ENCODE assay signal across 14 cellular contexts in the genomic region with DNA sequence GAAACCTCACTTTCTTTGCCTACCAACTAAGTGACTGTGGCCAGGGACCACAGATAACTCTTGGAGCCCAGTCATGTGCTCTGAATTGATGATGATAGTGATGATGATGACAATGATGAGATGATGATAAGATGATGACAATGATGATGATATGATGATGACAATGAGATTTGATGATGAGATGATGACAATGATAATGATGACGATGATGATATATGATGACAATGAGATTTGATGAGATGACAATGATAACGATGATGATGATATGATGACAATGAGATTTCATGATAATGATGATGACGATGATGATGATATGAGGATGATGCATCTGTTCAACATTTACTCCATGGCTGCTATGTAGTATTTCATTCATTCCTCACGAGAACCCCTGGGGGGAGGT.
DNase-seq lines count a peak whose midpoint lies in the region; ATAC-seq, FAIRE-seq and TF ChIP-seq lines count a peak whose summit lies in the region.
"Had no signal": no experiment of that assay in that cellular context is flagged by ENCODE, and none has a peak within 500 bp of the region (broad histone marks: within the 10 kb centered on the region; RNA-seq: fewer than 3 reads in every experiment).

No MANE protein-coding gene starts in this region.

- CTCF ChIA-PET in HepG2 (lab: Yijun Ruan, JAX; ENCODE audit: low intra/inter-chr PET ratio, low total read pairs): no interaction called here
- CTCF ChIA-PET in HEK293T (lab: Yijun Ruan, JAX): no interaction called here
- CTCF ChIA-PET in K562 (lab: Yijun Ruan, JAX; ENCODE audit: low intra/inter-chr PET ratio): no interaction called here

- no peaks in the 10 kb centered on the region for H3K79me1 ChIP-seq in mesenchymal stem cell (replicated peaks; ENCODE audit: low read length, poor library complexity, severe bottlenecking)

- H3K4me2 ChIP-seq in HepG2 (ENCODE audit: low read depth, low read length) (no peak overlapping the region), K562 (ENCODE audit: insufficient read depth, low read length) (no peak overlapping the region), mesenchymal stem cell (ENCODE audit: low read length, poor library complexity, severe bottlenecking) (no peak overlapping the region)
- H3K4me2 ChIP-seq: KMS-11 had no signal

- intact Hi-C loops in HepG2 (cut with micrococcal nuclease; ENCODE audit: unreplicated experiment) (no loop called here), right lobe of liver (cut with DNase I) (no loop called here), K562 (cut with micrococcal nuclease) (no loop called here), breast epithelium (cut with DNase I; ENCODE audit: low total_unique reads) (no loop called here), sigmoid colon (cut with DNase I) (no loop called here)

- H3K79me2 ChIP-seq in HepG2 (ENCODE audit: insufficient read depth, low read length) (no peaks in the 10 kb centered on the region), K562 (ENCODE audit: control insufficient read depth, insufficient read depth, low read length) (no peaks in the 10 kb centered on the region)

- no peak overlapping the region for H2AK5ac ChIP-seq in mesenchymal stem cell (ENCODE audit: low read length, severe bottlenecking)

- H3K4me3 ChIP-seq in HepG2 (replicated peaks in 1 of 3; ENCODE audit: insufficient read depth in 1 of 3, low read depth in 2 of 3, low read length in 3 of 3) (no peak overlapping the region), right lobe of liver (no peak overlapping the region), K562 (no peak overlapping the region), breast epithelium (no peak overlapping the region), sigmoid colon (no peak overlapping the region), mesenchymal stem cell (ENCODE audit: insufficient read depth in 1 of 2, low read depth in 1 of 2, low read length in 2 of 2) (no peak overlapping the region)
- H3K4me3 ChIP-seq: BLaER1 had no signal

- no peak overlapping the region for H2BK12ac ChIP-seq in mesenchymal stem cell (ENCODE audit: low read length in 2 of 2)

- ATAC-seq in HepG2 (no peak), right lobe of liver (no peak), K562 (no peak)
- ATAC-seq: CD8-positive, alpha-beta T cell had no signal

- no peak for FAIRE-seq in HepG2 (lab: Jason Lieb, UNC)
- no peak for FAIRE-seq in K562 (lab: Jason Lieb, UNC)
- FAIRE-seq: G401.6 had no signal

- H3K23ac ChIP-seq in mesenchymal stem cell (ENCODE audit: low read length in 2 of 2): no peak overlapping the region

- no peak overlapping the region for H2AFZ ChIP-seq in HepG2 (ENCODE audit: low read length)
- no peak overlapping the region for H2AFZ ChIP-seq in K562 (ENCODE audit: low read depth, low read length)
- no peak overlapping the region for H2AFZ ChIP-seq in mesenchymal stem cell (ENCODE audit: low read depth, low read length)

- no peak for DNase-seq in HepG2 (ENCODE audit: low spot score)
- no peak for DNase-seq in right lobe of liver
- DNase-seq in HEK293T (ENCODE audit: extremely low spot score): no peak
- no peak for DNase-seq in K562 (ENCODE audit: extremely low read depth in 1 of 4, low spot score in 3 of 4)
- no peak for DNase-seq in breast epithelium (ENCODE audit: low spot score in 2 of 2)
- no peak for DNase-seq in sigmoid colon
- no peak for DNase-seq in mesenchymal stem cell
- DNase-seq: CD8-positive, alpha-beta T cell; GOT3; H9 had no signal

- in situ Hi-C loops in HepG2 (cut with HindIII; ENCODE audit: extremely low pct_ligation_motif_present, low pct_unique_long_range_greater_than_20kb) (no loop called here), K562 (cut with MboI) (no loop called here)

- H3K36me3 ChIP-seq in HepG2 (replicated peaks in 1 of 2; ENCODE audit: control insufficient read depth in 1 of 2, insufficient read depth in 2 of 2, low read length in 2 of 2) (no peaks in the 10 kb centered on the region), right lobe of liver (no peaks in the 10 kb centered on the region), K562 (ENCODE audit: control insufficient read depth, insufficient read depth, low read length) (no peaks in the 10 kb centered on the region), breast epithelium (no peaks in the 10 kb centered on the region), sigmoid colon (no peaks in the 10 kb centered on the region), mesenchymal stem cell (ENCODE audit: control insufficient read depth in 1 of 2, insufficient read depth in 2 of 2, low read depth in 1 of 2, low read length in 2 of 2) (no peaks in the 10 kb centered on the region)
- H3K36me3 ChIP-seq: BLaER1 had no signal

- TF ChIP-seq CTCF in HepG2 (CRISPR knock-in tag; IDR thresholded peaks at IDR 0.05): no peak
- TF ChIP-seq CTCF in right lobe of liver (IDR thresholded peaks at IDR 0.05): no peak
- TF ChIP-seq CTCF in K562 (IDR thresholded peaks at IDR 0.05 in 2 of 3, conservative IDR thresholded peaks at IDR 0.05 in 1 of 3; ENCODE audit: insufficient read depth in 2 of 3, low read depth in 1 of 3, low read length in 3 of 3): no peak
- TF ChIP-seq CTCF in breast epithelium (IDR thresholded peaks at IDR 0.05): no peak
- no peak for TF ChIP-seq CTCF in sigmoid colon (IDR thresholded peaks at IDR 0.05)

- no peaks in the 10 kb centered on the region for H3K9me3 ChIP-seq in HepG2 (ENCODE audit: low read length)
- no peaks in the 10 kb centered on the region for H3K9me3 ChIP-seq in right lobe of liver
- no peaks in the 10 kb centered on the region for H3K9me3 ChIP-seq in K562 (replicated peaks; ENCODE audit: control insufficient read depth, insufficient read depth, low read depth, low read length)
- H3K9me3 ChIP-seq in breast epithelium: no peaks in the 10 kb centered on the region
- H3K9me3 ChIP-seq in sigmoid colon: no peaks in the 10 kb centered on the region
- H3K9me3 ChIP-seq in mesenchymal stem cell (ENCODE audit: control insufficient read depth, low read length): peaks cover 9% of the 10 kb centered on the region

- H3K27me3 ChIP-seq in HepG2 (ENCODE audit: control insufficient read depth in 1 of 2, insufficient read depth in 2 of 2, low read length in 2 of 2) (peaks cover 2 to 17% of the 10 kb centered on the region in 2 experiments; a peak in 2 of 5 replicates), right lobe of liver (no peaks in the 10 kb centered on the region), K562 (ENCODE audit: control insufficient read depth in 2 of 2, insufficient read depth in 2 of 2, low read length in 2 of 2) (peaks cover 25 to 38% of the 10 kb centered on the region in 2 experiments), breast epithelium (peaks cover 0 to 11% of the 10 kb centered on the region in 2 donors), sigmoid colon (no peaks in the 10 kb centered on the region), mesenchymal stem cell (ENCODE audit: control insufficient read depth in 1 of 2, insufficient read depth in 1 of 2, low read length in 2 of 2) (peaks cover 29 to 44% of the 10 kb centered on the region in 2 experiments)
- H3K27me3 ChIP-seq: BLaER1 had no signal

- WGBS in HepG2 (ENCODE audit: low lambda C conversion rate): 63% methylated on average over 4 of the region's 4 CpGs
- 84% methylated on average over 4 of the region's 4 CpGs for WGBS in right lobe of liver (ENCODE audit: insufficient coverage, low coverage, low lambda C conversion rate, missing lambda C conversion rate)
- WGBS in K562 (ENCODE audit: insufficient coverage, low coverage, missing lambda C conversion rate): 0% methylated on average over 4 of the region's 4 CpGs
- WGBS in sigmoid colon, 2 donors: 88 to 96% methylated on average over 4 of the region's 4 CpGs
- 86% methylated on average over 4 of the region's 4 CpGs for WGBS in mesenchymal stem cell

- no peak overlapping the region for H2BK120ac ChIP-seq in mesenchymal stem cell (ENCODE audit: low read depth, low read length)

- peaks cover 16% of the 10 kb centered on the region for H3K4me1 ChIP-seq in HepG2 (ENCODE audit: insufficient read depth, low read length)
- no peaks in the 10 kb centered on the region for H3K4me1 ChIP-seq in right lobe of liver
- no peaks in the 10 kb centered on the region for H3K4me1 ChIP-seq in K562 (replicated peaks in 1 of 2; ENCODE audit: control insufficient read depth in 2 of 2, insufficient read depth in 2 of 2, low read length in 2 of 2)
- no peaks in the 10 kb centered on the region for H3K4me1 ChIP-seq in breast epithelium
- H3K4me1 ChIP-seq in sigmoid colon: no peaks in the 10 kb centered on the region
- peaks cover 4% of the 10 kb centered on the region for H3K4me1 ChIP-seq in mesenchymal stem cell (ENCODE audit: control insufficient read depth, insufficient read depth, low read depth, low read length)

- H4K20me1 ChIP-seq in HepG2 (ENCODE audit: insufficient read depth, low read length) (no peaks in the 10 kb centered on the region), K562 (replicated peaks; ENCODE audit: control insufficient read depth, insufficient read depth, low read length) (no peaks in the 10 kb centered on the region)
- H4K20me1 ChIP-seq: BLaER1 had no signal

- POLR2A ChIA-PET in HepG2 (lab: Yijun Ruan, JAX): no interaction called here
- POLR2A ChIA-PET in HEK293T (lab: Yijun Ruan, JAX): no interaction called here
- POLR2A ChIA-PET in K562 (lab: Yijun Ruan, JAX): no interaction called here

- no peak overlapping the region for H3K4ac ChIP-seq in mesenchymal stem cell (ENCODE audit: low read depth in 1 of 2, low read length in 2 of 2)

- no peak overlapping the region for H3K14ac ChIP-seq in mesenchymal stem cell (ENCODE audit: low read length in 2 of 2)

- no peak overlapping the region for H3K27ac ChIP-seq in HepG2 (ENCODE audit: extremely low read length, insufficient read depth, low read length)
- H3K27ac ChIP-seq in right lobe of liver: no peak overlapping the region
- H3K27ac ChIP-seq in K562 (ENCODE audit: extremely low read depth, low read depth, low read length): no peak overlapping the region
- H3K27ac ChIP-seq in breast epithelium: no peak overlapping the region
- H3K27ac ChIP-seq in sigmoid colon: no peak overlapping the region
- no peak overlapping the region for H3K27ac ChIP-seq in mesenchymal stem cell (ENCODE audit: low read length, poor library complexity, severe bottlenecking)
- H3K27ac ChIP-seq: 22Rv1, BLaER1, KMS-11 had no signal

- H4K91ac ChIP-seq in mesenchymal stem cell (ENCODE audit: low read length): no peak overlapping the region

- no peak overlapping the region for H2BK15ac ChIP-seq in mesenchymal stem cell (ENCODE audit: low read depth, poor library complexity, severe bottlenecking)

- TF ChIP-seq RAD21 in HepG2 (CRISPR knock-in tag; IDR thresholded peaks at IDR 0.05): no peak
- TF ChIP-seq RAD21 in K562 (CRISPR knock-in tag; conservative IDR thresholded peaks at IDR 0.05 in 1 of 2, IDR thresholded peaks at IDR 0.05 in 1 of 2): no peak

- TF ChIP-seq POLR2A in HepG2 (IDR thresholded peaks at IDR 0.05; ENCODE audit: insufficient read depth in 1 of 2, low read depth in 2 of 2, low read length in 2 of 2) (no peak), right lobe of liver (IDR thresholded peaks at IDR 0.05) (no peak), K562 (conservative IDR thresholded peaks at IDR 0.05) (no peak), breast epithelium (IDR thresholded peaks at IDR 0.05) (no peak), sigmoid colon (IDR thresholded peaks at IDR 0.05) (no peak)

- H4K8ac ChIP-seq in mesenchymal stem cell (ENCODE audit: low read length): no peak overlapping the region

- no peak for TF ChIP-seq EP300 in HepG2 (IDR thresholded peaks at IDR 0.05; ENCODE audit: low read depth in 2 of 2, low read length in 2 of 2)
- TF ChIP-seq EP300 in HepG2 (CRISPR knock-in tag; IDR thresholded peaks at IDR 0.05; ENCODE audit: borderline replicate concordance): no peak
- TF ChIP-seq EP300 in K562 (IDR thresholded peaks at IDR 0.05; ENCODE audit: low read length): no peak
- TF ChIP-seq EP300 in sigmoid colon (IDR thresholded peaks at IDR 0.05): no peak

- H2BK5ac ChIP-seq in mesenchymal stem cell (ENCODE audit: low read depth, low read length, poor library complexity, severe bottlenecking): no peak overlapping the region

- no TSS peak for BruUV-seq in HepG2 (replicated peaks; lab: Mats Ljungman, UMichigan)
- BruUV-seq in K562 (replicated peaks; lab: Mats Ljungman, UMichigan): no TSS peak

- H3K9me1 ChIP-seq in K562 (ENCODE audit: control insufficient read depth, insufficient read depth, low read length): no peaks in the 10 kb centered on the region

- H3K18ac ChIP-seq in mesenchymal stem cell (ENCODE audit: low read depth in 1 of 2, low read length in 2 of 2): no peak overlapping the region

- H3K9ac ChIP-seq in HepG2 (ENCODE audit: insufficient read depth, low read depth, low read length) (no peak overlapping the region), K562 (ENCODE audit: insufficient read depth in 1 of 2, low read depth in 2 of 2, low read length in 2 of 2) (no peak overlapping the region), mesenchymal stem cell (ENCODE audit: low read length) (no peak overlapping the region)
- H3K9ac ChIP-seq: BLaER1, KMS-11 had no signal
